ENCODE assay signal across 2 cellular contexts in the genomic region with DNA sequence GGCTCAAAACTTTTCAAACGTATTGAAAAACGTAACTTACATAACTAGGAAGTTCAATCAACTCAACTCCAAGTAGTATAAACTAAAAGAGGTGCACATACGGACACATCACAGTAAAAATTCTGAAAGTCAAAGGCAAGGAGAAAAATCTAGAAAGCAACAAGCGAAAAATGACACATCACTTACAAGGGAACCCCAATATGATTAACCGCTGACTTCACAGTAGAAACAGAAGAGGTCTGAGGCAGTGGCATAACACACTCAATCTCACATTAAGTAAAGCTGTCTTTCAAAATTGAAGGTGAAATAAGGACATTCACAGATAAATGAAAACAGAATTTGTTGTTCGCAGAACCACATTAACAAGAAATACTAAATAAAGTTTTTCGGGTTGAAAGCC.
A peak's percentile ranks its signal among the peaks of the same experiment; 100 is the strongest.
TF ChIP-seq lines count a peak whose summit lies in the region.

No MANE protein-coding gene starts in this region.

TF ChIP-seq in HepG2, 621 proteins besides CTCF, POLR2A, EP300 and RAD21:
- TF ChIP-seq ZSCAN22 (CRISPR knock-in tag; IDR thresholded peaks at IDR 0.05) (no peak), ZNF317 (CRISPR knock-in tag; IDR thresholded peaks at IDR 0.05) (peak; percentile 81)

TF ChIP-seq in K562, 482 proteins besides CTCF, POLR2A, EP300 and RAD21:
- TF ChIP-seq SMARCE1 (IDR thresholded peaks at IDR 0.05) (no peak), ZNF766 (CRISPR knock-in tag; conservative IDR thresholded peaks at IDR 0.05) (no peak), CBX3 (IDR thresholded peaks at IDR 0.05; ENCODE audit: borderline replicate concordance in 1 of 2, low read length in 2 of 2) (0 out of 3 replicates have a peak, but pooled peaks of 1 of the 2 experiments have one; percentile 58), NFE2L1 (tag; IDR thresholded peaks at IDR 0.05; ENCODE audit: borderline replicate concordance, low read depth) (no peak), YY1 (IDR thresholded peaks at IDR 0.05; ENCODE audit: borderline replicate concordance in 1 of 3, control insufficient read depth in 1 of 3, extremely low read depth in 1 of 3, insufficient read depth in 3 of 3, insufficient read length in 1 of 3, insufficient replicate concordance in 2 of 3, low read depth in 1 of 3, low read length in 2 of 3) (no peak), CBX5 (IDR thresholded peaks at IDR 0.05; ENCODE audit: borderline replicate concordance, low read depth) (0 out of 2 replicates have a peak, but pooled peaks have one; percentile 17), BRD9 (IDR thresholded peaks at IDR 0.05; ENCODE audit: low read depth, partially characterized antibody) (no peak), RBBP5 (IDR thresholded peaks at IDR 0.05; ENCODE audit: borderline replicate concordance, insufficient read depth, low read length, poor library complexity, severe bottlenecking) (no peak), ZSCAN29 (IDR thresholded peaks at IDR 0.05) (no peak), TFAM (CRISPR knock-in tag; conservative IDR thresholded peaks at IDR 0.05) (no peak), TRIM24 (IDR thresholded peaks at IDR 0.05) (0 out of 4 replicates have a peak, but pooled peaks of 1 of the 2 experiments have one; percentile 19), GATA2 (CRISPR knock-in tag; IDR thresholded peaks at IDR 0.05) (no peak)
- TF ChIP-seq, protein P1, sequence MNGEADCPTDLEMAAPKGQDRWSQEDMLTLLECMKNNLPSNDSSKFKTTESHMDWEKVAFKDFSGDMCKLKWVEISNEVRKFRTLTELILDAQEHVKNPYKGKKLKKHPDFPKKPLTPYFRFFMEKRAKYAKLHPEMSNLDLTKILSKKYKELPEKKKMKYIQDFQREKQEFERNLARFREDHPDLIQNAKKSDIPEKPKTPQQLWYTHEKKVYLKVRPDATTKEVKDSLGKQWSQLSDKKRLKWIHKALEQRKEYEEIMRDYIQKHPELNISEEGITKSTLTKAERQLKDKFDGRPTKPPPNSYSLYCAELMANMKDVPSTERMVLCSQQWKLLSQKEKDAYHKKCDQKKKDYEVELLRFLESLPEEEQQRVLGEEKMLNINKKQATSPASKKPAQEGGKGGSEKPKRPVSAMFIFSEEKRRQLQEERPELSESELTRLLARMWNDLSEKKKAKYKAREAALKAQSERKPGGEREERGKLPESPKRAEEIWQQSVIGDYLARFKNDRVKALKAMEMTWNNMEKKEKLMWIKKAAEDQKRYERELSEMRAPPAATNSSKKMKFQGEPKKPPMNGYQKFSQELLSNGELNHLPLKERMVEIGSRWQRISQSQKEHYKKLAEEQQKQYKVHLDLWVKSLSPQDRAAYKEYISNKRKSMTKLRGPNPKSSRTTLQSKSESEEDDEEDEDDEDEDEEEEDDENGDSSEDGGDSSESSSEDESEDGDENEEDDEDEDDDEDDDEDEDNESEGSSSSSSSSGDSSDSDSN (IDR thresholded peaks at IDR 0.05; ENCODE audit: borderline replicate concordance in 1 of 2, low read depth in 2 of 2, low read length in 2 of 2), result no peak
- TF ChIP-seq, protein P2, sequence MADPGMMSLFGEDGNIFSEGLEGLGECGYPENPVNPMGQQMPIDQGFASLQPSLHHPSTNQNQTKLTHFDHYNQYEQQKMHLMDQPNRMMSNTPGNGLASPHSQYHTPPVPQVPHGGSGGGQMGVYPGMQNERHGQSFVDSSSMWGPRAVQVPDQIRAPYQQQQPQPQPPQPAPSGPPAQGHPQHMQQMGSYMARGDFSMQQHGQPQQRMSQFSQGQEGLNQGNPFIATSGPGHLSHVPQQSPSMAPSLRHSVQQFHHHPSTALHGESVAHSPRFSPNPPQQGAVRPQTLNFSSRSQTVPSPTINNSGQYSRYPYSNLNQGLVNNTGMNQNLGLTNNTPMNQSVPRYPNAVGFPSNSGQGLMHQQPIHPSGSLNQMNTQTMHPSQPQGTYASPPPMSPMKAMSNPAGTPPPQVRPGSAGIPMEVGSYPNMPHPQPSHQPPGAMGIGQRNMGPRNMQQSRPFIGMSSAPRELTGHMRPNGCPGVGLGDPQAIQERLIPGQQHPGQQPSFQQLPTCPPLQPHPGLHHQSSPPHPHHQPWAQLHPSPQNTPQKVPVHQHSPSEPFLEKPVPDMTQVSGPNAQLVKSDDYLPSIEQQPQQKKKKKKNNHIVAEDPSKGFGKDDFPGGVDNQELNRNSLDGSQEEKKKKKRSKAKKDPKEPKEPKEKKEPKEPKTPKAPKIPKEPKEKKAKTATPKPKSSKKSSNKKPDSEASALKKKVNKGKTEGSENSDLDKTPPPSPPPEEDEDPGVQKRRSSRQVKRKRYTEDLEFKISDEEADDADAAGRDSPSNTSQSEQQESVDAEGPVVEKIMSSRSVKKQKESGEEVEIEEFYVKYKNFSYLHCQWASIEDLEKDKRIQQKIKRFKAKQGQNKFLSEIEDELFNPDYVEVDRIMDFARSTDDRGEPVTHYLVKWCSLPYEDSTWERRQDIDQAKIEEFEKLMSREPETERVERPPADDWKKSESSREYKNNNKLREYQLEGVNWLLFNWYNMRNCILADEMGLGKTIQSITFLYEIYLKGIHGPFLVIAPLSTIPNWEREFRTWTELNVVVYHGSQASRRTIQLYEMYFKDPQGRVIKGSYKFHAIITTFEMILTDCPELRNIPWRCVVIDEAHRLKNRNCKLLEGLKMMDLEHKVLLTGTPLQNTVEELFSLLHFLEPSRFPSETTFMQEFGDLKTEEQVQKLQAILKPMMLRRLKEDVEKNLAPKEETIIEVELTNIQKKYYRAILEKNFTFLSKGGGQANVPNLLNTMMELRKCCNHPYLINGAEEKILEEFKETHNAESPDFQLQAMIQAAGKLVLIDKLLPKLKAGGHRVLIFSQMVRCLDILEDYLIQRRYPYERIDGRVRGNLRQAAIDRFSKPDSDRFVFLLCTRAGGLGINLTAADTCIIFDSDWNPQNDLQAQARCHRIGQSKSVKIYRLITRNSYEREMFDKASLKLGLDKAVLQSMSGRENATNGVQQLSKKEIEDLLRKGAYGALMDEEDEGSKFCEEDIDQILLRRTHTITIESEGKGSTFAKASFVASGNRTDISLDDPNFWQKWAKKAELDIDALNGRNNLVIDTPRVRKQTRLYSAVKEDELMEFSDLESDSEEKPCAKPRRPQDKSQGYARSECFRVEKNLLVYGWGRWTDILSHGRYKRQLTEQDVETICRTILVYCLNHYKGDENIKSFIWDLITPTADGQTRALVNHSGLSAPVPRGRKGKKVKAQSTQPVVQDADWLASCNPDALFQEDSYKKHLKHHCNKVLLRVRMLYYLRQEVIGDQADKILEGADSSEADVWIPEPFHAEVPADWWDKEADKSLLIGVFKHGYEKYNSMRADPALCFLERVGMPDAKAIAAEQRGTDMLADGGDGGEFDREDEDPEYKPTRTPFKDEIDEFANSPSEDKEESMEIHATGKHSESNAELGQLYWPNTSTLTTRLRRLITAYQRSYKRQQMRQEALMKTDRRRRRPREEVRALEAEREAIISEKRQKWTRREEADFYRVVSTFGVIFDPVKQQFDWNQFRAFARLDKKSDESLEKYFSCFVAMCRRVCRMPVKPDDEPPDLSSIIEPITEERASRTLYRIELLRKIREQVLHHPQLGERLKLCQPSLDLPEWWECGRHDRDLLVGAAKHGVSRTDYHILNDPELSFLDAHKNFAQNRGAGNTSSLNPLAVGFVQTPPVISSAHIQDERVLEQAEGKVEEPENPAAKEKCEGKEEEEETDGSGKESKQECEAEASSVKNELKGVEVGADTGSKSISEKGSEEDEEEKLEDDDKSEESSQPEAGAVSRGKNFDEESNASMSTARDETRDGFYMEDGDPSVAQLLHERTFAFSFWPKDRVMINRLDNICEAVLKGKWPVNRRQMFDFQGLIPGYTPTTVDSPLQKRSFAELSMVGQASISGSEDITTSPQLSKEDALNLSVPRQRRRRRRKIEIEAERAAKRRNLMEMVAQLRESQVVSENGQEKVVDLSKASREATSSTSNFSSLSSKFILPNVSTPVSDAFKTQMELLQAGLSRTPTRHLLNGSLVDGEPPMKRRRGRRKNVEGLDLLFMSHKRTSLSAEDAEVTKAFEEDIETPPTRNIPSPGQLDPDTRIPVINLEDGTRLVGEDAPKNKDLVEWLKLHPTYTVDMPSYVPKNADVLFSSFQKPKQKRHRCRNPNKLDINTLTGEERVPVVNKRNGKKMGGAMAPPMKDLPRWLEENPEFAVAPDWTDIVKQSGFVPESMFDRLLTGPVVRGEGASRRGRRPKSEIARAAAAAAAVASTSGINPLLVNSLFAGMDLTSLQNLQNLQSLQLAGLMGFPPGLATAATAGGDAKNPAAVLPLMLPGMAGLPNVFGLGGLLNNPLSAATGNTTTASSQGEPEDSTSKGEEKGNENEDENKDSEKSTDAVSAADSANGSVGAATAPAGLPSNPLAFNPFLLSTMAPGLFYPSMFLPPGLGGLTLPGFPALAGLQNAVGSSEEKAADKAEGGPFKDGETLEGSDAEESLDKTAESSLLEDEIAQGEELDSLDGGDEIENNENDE (IDR thresholded peaks at IDR 0.05; ENCODE audit: low read depth, low read length), result no peak
- TF ChIP-seq, protein P3, sequence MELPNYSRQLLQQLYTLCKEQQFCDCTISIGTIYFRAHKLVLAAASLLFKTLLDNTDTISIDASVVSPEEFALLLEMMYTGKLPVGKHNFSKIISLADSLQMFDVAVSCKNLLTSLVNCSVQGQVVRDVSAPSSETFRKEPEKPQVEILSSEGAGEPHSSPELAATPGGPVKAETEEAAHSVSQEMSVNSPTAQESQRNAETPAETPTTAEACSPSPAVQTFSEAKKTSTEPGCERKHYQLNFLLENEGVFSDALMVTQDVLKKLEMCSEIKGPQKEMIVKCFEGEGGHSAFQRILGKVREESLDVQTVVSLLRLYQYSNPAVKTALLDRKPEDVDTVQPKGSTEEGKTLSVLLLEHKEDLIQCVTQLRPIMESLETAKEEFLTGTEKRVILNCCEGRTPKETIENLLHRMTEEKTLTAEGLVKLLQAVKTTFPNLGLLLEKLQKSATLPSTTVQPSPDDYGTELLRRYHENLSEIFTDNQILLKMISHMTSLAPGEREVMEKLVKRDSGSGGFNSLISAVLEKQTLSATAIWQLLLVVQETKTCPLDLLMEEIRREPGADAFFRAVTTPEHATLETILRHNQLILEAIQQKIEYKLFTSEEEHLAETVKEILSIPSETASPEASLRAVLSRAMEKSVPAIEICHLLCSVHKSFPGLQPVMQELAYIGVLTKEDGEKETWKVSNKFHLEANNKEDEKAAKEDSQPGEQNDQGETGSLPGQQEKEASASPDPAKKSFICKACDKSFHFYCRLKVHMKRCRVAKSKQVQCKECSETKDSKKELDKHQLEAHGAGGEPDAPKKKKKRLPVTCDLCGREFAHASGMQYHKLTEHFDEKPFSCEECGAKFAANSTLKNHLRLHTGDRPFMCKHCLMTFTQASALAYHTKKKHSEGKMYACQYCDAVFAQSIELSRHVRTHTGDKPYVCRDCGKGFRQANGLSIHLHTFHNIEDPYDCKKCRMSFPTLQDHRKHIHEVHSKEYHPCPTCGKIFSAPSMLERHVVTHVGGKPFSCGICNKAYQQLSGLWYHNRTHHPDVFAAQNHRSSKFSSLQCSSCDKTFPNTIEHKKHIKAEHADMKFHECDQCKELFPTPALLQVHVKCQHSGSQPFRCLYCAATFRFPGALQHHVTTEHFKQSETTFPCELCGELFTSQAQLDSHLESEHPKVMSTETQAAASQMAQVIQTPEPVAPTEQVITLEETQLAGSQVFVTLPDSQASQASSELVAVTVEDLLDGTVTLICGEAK (IDR thresholded peaks at IDR 0.05), result peak; percentile 76
- TF ChIP-seq, protein P3 (CRISPR knock-in tag; IDR thresholded peaks at IDR 0.05), result no peak
